1 cellular context compared by ENCODE assay signal in the genomic region with DNA sequence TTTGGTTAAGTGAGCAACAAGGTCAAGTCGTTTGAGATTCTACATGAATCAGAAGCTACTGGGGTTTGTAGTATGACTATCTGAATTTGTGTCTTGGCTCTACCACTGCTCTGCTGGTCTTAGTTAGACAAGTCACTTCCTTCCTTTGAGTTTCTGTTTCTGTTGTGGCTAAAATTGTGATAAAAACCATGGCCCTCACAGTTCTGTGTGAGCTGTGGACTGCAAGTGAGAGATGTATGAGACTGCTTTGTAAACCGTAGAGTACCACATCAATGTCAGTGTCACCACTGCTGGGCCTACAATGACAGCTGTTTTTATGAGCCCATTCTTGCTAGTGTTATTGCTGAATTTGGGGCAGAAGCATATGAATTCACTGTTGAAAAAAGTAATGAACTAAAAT.
TF ChIP-seq lines count a peak whose summit lies in the region.

No MANE protein-coding gene starts in this region.

TF ChIP-seq in WTC11, 78 proteins besides CTCF, POLR2A, EP300 and RAD21 (continued from another document):
- TF ChIP-seq, protein P1, sequence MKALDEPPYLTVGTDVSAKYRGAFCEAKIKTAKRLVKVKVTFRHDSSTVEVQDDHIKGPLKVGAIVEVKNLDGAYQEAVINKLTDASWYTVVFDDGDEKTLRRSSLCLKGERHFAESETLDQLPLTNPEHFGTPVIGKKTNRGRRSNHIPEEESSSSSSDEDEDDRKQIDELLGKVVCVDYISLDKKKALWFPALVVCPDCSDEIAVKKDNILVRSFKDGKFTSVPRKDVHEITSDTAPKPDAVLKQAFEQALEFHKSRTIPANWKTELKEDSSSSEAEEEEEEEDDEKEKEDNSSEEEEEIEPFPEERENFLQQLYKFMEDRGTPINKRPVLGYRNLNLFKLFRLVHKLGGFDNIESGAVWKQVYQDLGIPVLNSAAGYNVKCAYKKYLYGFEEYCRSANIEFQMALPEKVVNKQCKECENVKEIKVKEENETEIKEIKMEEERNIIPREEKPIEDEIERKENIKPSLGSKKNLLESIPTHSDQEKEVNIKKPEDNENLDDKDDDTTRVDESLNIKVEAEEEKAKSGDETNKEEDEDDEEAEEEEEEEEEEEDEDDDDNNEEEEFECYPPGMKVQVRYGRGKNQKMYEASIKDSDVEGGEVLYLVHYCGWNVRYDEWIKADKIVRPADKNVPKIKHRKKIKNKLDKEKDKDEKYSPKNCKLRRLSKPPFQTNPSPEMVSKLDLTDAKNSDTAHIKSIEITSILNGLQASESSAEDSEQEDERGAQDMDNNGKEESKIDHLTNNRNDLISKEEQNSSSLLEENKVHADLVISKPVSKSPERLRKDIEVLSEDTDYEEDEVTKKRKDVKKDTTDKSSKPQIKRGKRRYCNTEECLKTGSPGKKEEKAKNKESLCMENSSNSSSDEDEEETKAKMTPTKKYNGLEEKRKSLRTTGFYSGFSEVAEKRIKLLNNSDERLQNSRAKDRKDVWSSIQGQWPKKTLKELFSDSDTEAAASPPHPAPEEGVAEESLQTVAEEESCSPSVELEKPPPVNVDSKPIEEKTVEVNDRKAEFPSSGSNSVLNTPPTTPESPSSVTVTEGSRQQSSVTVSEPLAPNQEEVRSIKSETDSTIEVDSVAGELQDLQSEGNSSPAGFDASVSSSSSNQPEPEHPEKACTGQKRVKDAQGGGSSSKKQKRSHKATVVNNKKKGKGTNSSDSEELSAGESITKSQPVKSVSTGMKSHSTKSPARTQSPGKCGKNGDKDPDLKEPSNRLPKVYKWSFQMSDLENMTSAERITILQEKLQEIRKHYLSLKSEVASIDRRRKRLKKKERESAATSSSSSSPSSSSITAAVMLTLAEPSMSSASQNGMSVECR (CRISPR knock-in tag; IDR thresholded peaks at IDR 0.05; ENCODE audit: borderline replicate concordance) = no peak
- TF ChIP-seq ZNF416 (CRISPR knock-in tag; IDR thresholded peaks at IDR 0.05) (no peak), FOXP1 (CRISPR knock-in tag; IDR thresholded peaks at IDR 0.05; ENCODE audit: borderline replicate concordance) (no peak), TP53 (CRISPR knock-in tag; IDR thresholded peaks at IDR 0.05) (no peak), RORB (CRISPR knock-in tag; IDR thresholded peaks at IDR 0.05) (no peak), TEAD4 (CRISPR knock-in tag; IDR thresholded peaks at IDR 0.05) (no peak), PREB (CRISPR knock-in tag; IDR thresholded peaks at IDR 0.05; ENCODE audit: borderline replicate concordance) (no peak), JUN (CRISPR knock-in tag; IDR thresholded peaks at IDR 0.05) (no peak), NR1H2 (CRISPR knock-in tag; IDR thresholded peaks at IDR 0.05) (no peak), ETV6 (CRISPR knock-in tag; IDR thresholded peaks at IDR 0.05) (no peak), NR2C2 (CRISPR knock-in tag; IDR thresholded peaks at IDR 0.05) (no peak)
- TF ChIP-seq, protein P2, sequence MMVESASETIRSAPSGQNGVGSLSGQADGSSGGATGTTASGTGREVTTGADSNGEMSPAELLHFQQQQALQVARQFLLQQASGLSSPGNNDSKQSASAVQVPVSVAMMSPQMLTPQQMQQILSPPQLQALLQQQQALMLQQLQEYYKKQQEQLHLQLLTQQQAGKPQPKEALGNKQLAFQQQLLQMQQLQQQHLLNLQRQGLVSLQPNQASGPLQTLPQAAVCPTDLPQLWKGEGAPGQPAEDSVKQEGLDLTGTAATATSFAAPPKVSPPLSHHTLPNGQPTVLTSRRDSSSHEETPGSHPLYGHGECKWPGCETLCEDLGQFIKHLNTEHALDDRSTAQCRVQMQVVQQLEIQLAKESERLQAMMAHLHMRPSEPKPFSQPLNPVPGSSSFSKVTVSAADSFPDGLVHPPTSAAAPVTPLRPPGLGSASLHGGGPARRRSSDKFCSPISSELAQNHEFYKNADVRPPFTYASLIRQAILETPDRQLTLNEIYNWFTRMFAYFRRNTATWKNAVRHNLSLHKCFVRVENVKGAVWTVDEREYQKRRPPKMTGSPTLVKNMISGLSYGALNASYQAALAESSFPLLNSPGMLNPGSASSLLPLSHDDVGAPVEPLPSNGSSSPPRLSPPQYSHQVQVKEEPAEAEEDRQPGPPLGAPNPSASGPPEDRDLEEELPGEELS (CRISPR knock-in tag; IDR thresholded peaks at IDR 0.05) = no peak
- TF ChIP-seq, protein P3, sequence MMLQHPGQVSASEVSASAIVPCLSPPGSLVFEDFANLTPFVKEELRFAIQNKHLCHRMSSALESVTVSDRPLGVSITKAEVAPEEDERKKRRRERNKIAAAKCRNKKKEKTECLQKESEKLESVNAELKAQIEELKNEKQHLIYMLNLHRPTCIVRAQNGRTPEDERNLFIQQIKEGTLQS (CRISPR knock-in tag; conservative IDR thresholded peaks at IDR 0.05) = no peak
